ENCODE assay signal across 9 cellular contexts in the genomic region with DNA sequence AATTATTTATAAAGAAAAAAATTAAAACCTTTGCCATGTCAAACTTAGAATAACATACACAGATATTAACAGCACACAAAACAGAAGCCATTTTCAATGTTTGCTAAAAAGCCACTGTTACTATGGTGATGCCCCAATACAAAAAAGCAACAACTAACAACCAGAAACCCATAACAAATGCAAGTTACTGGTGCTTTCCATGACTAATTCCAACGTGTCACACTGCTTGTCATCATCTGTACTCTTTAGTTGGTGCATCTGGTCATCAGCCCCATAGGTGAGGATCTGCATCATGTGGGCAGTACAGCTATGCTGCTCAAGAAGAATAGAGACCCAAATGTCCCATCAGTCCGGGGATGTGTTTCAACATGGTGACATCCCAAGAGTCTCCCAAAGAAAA. TPM values are rescaled to one million over a fixed set of nuclear protein-coding genes. Genes with fewer than 3 reads are reported as not detected.
A peak's percentile ranks its signal among the peaks of the same experiment; 100 is the strongest.
DNase-seq lines count a peak whose midpoint lies in the region; ATAC-seq and TF ChIP-seq lines count a peak whose summit lies in the region.
"Had no signal": no experiment of that assay in that cellular context is flagged by ENCODE, and none has a peak within 500 bp of the region (broad histone marks: within the 10 kb centered on the region; RNA-seq: fewer than 3 reads in every experiment).

No MANE protein-coding gene starts in this region.

- ATAC-seq in GM21529 (IDR thresholded peaks at IDR 0.05; ENCODE audit: unreplicated experiment): peak; percentile 38
- no peak for ATAC-seq in left lobe of liver
- no peak for ATAC-seq in GM21619 (IDR thresholded peaks at IDR 0.05; ENCODE audit: unreplicated experiment)

- DNase-seq in AG08395 (ENCODE audit: low spot score): peak; percentile 35
- DNase-seq in RPMI7951 (ENCODE audit: low read depth): peak; percentile 74
- DNase-seq in fibroblast of pulmonary artery (ENCODE audit: low read depth): peak; percentile 40
- DNase-seq in left lobe of liver (ENCODE audit: low spot score): no peak
- no peak for DNase-seq in NCI-H2196 (lab: John Stamatoyannopoulos, UW; ENCODE audit: unreplicated experiment)
- no peak for DNase-seq in DMS79 (lab: John Stamatoyannopoulos, UW)
- DNase-seq: NCI-H1436 treated with DMSO at 0.1 percent for 48 hours had no signal

- H3K4me3 ChIP-seq in fibroblast of pulmonary artery (replicated peaks; ENCODE audit: low read depth, low read length): no peak overlapping the region

- no peak for TF ChIP-seq CTCF in fibroblast of pulmonary artery (IDR thresholded peaks at IDR 0.05; ENCODE audit: low read length, missing control alignments)

RNA-seq across cellular contexts. Expression of gene ATP8B4, which starts 52.8 kb away (rescaled TPM):
- total RNA-seq in RPMI7951 (2014; rRNA removed; shearing (Covaris generic)): 0.29 and 0.36 TPM in 2 replicates
- total RNA-seq in left lobe of liver: 6.8 TPM

Comparison
In these comparisons a context has a peak if more than half of its experiments do, and no peak if none do; other contexts are left out.
1. DNase-seq: peak in AG08395 (single experiment), RPMI7951 (single experiment) and fibroblast of pulmonary artery (single experiment); none in left lobe of liver (single experiment), NCI-H2196 (single experiment) and DMS79 (single experiment).